In genomic region chr5:140005145-140005591, GRCh38 we compare ENCODE assay signal across 1 cellular context.
TF ChIP-seq lines count a peak whose summit lies in the region.

No MANE protein-coding gene starts in this region.

TF ChIP-seq in GM12878, 131 proteins besides CTCF, POLR2A, EP300 and RAD21 (continued from another document and continues in another):
- TF ChIP-seq MEF2B (IDR thresholded peaks at IDR 0.05; ENCODE audit: partially characterized antibody, poor library complexity, severe bottlenecking): peak; percentile 94
- TF ChIP-seq BACH1 (IDR thresholded peaks at IDR 0.05; ENCODE audit: borderline replicate concordance): peak; percentile 53; the same call in 1 of the 2 replicates
- 0 out of 2 replicates have a peak, but pooled peaks have one; percentile 37 for TF ChIP-seq TCF12 (IDR thresholded peaks at IDR 0.05; ENCODE audit: low read depth, low read length)
- TF ChIP-seq ZBED1 (IDR thresholded peaks at IDR 0.05; ENCODE audit: borderline replicate concordance): peak; percentile 88; the same call in 1 of the 2 replicates
- TF ChIP-seq NFIC (IDR thresholded peaks at IDR 0.05; ENCODE audit: low read depth, low read length): peak; percentile 81
- peak; percentile 31; the same call in 1 of the 2 replicates for TF ChIP-seq FOXM1 (IDR thresholded peaks at IDR 0.05; ENCODE audit: low read depth, low read length)
- TF ChIP-seq, protein P1, sequence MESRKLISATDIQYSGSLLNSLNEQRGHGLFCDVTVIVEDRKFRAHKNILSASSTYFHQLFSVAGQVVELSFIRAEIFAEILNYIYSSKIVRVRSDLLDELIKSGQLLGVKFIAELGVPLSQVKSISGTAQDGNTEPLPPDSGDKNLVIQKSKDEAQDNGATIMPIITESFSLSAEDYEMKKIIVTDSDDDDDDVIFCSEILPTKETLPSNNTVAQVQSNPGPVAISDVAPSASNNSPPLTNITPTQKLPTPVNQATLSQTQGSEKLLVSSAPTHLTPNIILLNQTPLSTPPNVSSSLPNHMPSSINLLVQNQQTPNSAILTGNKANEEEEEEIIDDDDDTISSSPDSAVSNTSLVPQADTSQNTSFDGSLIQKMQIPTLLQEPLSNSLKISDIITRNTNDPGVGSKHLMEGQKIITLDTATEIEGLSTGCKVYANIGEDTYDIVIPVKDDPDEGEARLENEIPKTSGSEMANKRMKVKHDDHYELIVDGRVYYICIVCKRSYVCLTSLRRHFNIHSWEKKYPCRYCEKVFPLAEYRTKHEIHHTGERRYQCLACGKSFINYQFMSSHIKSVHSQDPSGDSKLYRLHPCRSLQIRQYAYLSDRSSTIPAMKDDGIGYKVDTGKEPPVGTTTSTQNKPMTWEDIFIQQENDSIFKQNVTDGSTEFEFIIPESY (IDR thresholded peaks at IDR 0.05): no peak
- TF ChIP-seq SMC3 (IDR thresholded peaks at IDR 0.05; ENCODE audit: borderline replicate concordance, low read length): 0 out of 2 replicates have a peak, but pooled peaks have one; percentile 0
- peak; percentile 81 to 82 for TF ChIP-seq IKZF2 (IDR thresholded peaks at IDR 0.05)
- TF ChIP-seq CHD1 (IDR thresholded peaks at IDR 0.05; ENCODE audit: low read depth, low read length): no peak
- TF ChIP-seq, protein P2, sequence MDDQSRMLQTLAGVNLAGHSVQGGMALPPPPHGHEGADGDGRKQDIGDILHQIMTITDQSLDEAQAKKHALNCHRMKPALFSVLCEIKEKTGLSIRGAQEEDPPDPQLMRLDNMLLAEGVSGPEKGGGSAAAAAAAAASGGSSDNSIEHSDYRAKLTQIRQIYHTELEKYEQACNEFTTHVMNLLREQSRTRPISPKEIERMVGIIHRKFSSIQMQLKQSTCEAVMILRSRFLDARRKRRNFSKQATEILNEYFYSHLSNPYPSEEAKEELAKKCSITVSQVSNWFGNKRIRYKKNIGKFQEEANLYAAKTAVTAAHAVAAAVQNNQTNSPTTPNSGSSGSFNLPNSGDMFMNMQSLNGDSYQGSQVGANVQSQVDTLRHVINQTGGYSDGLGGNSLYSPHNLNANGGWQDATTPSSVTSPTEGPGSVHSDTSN (IDR thresholded peaks at IDR 0.05; ENCODE audit: insufficient replicate concordance, low read depth, low read length): peak; percentile 80
- TF ChIP-seq, protein P3, sequence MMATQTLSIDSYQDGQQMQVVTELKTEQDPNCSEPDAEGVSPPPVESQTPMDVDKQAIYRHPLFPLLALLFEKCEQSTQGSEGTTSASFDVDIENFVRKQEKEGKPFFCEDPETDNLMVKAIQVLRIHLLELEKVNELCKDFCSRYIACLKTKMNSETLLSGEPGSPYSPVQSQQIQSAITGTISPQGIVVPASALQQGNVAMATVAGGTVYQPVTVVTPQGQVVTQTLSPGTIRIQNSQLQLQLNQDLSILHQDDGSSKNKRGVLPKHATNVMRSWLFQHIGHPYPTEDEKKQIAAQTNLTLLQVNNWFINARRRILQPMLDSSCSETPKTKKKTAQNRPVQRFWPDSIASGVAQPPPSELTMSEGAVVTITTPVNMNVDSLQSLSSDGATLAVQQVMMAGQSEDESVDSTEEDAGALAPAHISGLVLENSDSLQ (IDR thresholded peaks at IDR 0.05): peak; percentile 80
- no peak for TF ChIP-seq SMARCA5 (IDR thresholded peaks at IDR 0.05)
- no peak for TF ChIP-seq E2F8 (IDR thresholded peaks at IDR 0.05; ENCODE audit: low read depth, partially characterized antibody)
- no peak for TF ChIP-seq SUPT20H (IDR thresholded peaks at IDR 0.05; ENCODE audit: borderline replicate concordance, control insufficient read depth, low read depth, low read length)
- peak; percentile 42; the same call in 1 of the 2 replicates for TF ChIP-seq RAD51 (IDR thresholded peaks at IDR 0.05)
- TF ChIP-seq EED (IDR thresholded peaks at IDR 0.05; ENCODE audit: low read depth): peak; percentile 71
- TF ChIP-seq POLR2AphosphoS5 (IDR thresholded peaks at IDR 0.05; ENCODE audit: low read length): peak; percentile 66
- TF ChIP-seq SPI1 (IDR thresholded peaks at IDR 0.05; ENCODE audit: borderline replicate concordance, insufficient read depth, low read depth, low read length): peak; percentile 80
- peak; percentile 63; the same call in 1 of the 2 replicates for TF ChIP-seq CHD2 (IDR thresholded peaks at IDR 0.05; ENCODE audit: borderline replicate concordance, low read depth, low read length)
- TF ChIP-seq ATF7 (IDR thresholded peaks at IDR 0.05; ENCODE audit: low read depth): peak; percentile 69; the same call in 1 of the 2 replicates
- no peak for TF ChIP-seq ZNF274 (IDR thresholded peaks at IDR 0.05; ENCODE audit: insufficient read depth, insufficient read length)
- peak; percentile 61; the same call in 1 of the 2 replicates for TF ChIP-seq PML (IDR thresholded peaks at IDR 0.05; ENCODE audit: low read length)
- TF ChIP-seq TBL1XR1 (IDR thresholded peaks at IDR 0.05; ENCODE audit: low read depth, low read length): peak; percentile 43; the same call in 1 of the 2 replicates
- TF ChIP-seq FOXK2 (IDR thresholded peaks at IDR 0.05): no peak
- TF ChIP-seq, protein P4, sequence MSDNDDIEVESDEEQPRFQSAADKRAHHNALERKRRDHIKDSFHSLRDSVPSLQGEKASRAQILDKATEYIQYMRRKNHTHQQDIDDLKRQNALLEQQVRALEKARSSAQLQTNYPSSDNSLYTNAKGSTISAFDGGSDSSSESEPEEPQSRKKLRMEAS (IDR thresholded peaks at IDR 0.05; ENCODE audit: low read depth, low read length): peak; percentile 61; the same call in 1 of the 2 replicates
- TF ChIP-seq, protein P5, sequence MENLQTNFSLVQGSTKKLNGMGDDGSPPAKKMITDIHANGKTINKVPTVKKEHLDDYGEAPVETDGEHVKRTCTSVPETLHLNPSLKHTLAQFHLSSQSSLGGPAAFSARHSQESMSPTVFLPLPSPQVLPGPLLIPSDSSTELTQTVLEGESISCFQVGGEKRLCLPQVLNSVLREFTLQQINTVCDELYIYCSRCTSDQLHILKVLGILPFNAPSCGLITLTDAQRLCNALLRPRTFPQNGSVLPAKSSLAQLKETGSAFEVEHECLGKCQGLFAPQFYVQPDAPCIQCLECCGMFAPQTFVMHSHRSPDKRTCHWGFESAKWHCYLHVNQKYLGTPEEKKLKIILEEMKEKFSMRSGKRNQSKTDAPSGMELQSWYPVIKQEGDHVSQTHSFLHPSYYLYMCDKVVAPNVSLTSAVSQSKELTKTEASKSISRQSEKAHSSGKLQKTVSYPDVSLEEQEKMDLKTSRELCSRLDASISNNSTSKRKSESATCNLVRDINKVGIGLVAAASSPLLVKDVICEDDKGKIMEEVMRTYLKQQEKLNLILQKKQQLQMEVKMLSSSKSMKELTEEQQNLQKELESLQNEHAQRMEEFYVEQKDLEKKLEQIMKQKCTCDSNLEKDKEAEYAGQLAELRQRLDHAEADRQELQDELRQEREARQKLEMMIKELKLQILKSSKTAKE (IDR thresholded peaks at IDR 0.05; ENCODE audit: low read depth, poor library complexity, severe bottlenecking): peak; percentile 89
- 0 out of 2 replicates have a peak, but pooled peaks have one; percentile 47 for TF ChIP-seq SIN3A (IDR thresholded peaks at IDR 0.05; ENCODE audit: low read depth, low read length)
- no peak for TF ChIP-seq HCFC1 (IDR thresholded peaks at IDR 0.05; ENCODE audit: low read length)
- TF ChIP-seq WRNIP1 (IDR thresholded peaks at IDR 0.05; ENCODE audit: borderline replicate concordance, low read depth, low read length): no peak
- peak; percentile 88; the same call in 1 of the 2 replicates for TF ChIP-seq NBN (IDR thresholded peaks at IDR 0.05)
- TF ChIP-seq, protein P6, sequence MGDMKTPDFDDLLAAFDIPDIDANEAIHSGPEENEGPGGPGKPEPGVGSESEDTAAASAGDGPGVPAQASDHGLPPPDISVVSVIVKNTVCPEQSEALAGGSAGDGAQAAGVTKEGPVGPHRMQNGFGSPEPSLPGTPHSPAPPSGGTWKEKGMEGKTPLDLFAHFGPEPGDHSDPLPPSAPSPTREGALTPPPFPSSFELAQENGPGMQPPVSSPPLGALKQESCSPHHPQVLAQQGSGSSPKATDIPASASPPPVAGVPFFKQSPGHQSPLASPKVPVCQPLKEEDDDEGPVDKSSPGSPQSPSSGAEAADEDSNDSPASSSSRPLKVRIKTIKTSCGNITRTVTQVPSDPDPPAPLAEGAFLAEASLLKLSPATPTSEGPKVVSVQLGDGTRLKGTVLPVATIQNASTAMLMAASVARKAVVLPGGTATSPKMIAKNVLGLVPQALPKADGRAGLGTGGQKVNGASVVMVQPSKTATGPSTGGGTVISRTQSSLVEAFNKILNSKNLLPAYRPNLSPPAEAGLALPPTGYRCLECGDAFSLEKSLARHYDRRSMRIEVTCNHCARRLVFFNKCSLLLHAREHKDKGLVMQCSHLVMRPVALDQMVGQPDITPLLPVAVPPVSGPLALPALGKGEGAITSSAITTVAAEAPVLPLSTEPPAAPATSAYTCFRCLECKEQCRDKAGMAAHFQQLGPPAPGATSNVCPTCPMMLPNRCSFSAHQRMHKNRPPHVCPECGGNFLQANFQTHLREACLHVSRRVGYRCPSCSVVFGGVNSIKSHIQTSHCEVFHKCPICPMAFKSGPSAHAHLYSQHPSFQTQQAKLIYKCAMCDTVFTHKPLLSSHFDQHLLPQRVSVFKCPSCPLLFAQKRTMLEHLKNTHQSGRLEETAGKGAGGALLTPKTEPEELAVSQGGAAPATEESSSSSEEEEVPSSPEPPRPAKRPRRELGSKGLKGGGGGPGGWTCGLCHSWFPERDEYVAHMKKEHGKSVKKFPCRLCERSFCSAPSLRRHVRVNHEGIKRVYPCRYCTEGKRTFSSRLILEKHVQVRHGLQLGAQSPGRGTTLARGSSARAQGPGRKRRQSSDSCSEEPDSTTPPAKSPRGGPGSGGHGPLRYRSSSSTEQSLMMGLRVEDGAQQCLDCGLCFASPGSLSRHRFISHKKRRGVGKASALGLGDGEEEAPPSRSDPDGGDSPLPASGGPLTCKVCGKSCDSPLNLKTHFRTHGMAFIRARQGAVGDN (IDR thresholded peaks at IDR 0.05): peak; percentile 45
- TF ChIP-seq IKZF1 (conservative IDR thresholded peaks at IDR 0.05): peak; percentile 72; the same call in 1 of the 2 replicates
- peak; percentile 61; the same call in 1 of the 2 replicates for TF ChIP-seq CBFB (IDR thresholded peaks at IDR 0.05; ENCODE audit: low read depth)
- TF ChIP-seq DPF2 (IDR thresholded peaks at IDR 0.05): peak; percentile 68; the same call in 1 of the 2 replicates
- peak; percentile 57; the same call in 1 of the 2 replicates for TF ChIP-seq MLLT1 (IDR thresholded peaks at IDR 0.05)
- 0 out of 2 replicates have a peak, but pooled peaks have one; percentile 13 for TF ChIP-seq STAT3 (IDR thresholded peaks at IDR 0.05; ENCODE audit: low read depth, low read length)
- TF ChIP-seq RUNX3 (IDR thresholded peaks at IDR 0.05; ENCODE audit: low read length): peak; percentile 89
- 0 out of 2 replicates have a peak, but pooled peaks have one; percentile 33 for TF ChIP-seq CBX5 (IDR thresholded peaks at IDR 0.05; ENCODE audit: low read depth)
- TF ChIP-seq CREM (IDR thresholded peaks at IDR 0.05; ENCODE audit: low read depth): peak; percentile 56; the same call in 1 of the 2 replicates
- peak; percentile 58 for TF ChIP-seq BCL11A (IDR thresholded peaks at IDR 0.05; ENCODE audit: low read depth, low read length)
- TF ChIP-seq YY1 (IDR thresholded peaks at IDR 0.05; ENCODE audit: low read depth, low read length): peak; percentile 44; the same call in 1 of the 2 replicates
- peak; percentile 80 for TF ChIP-seq MXI1 (IDR thresholded peaks at IDR 0.05; ENCODE audit: low read depth, low read length)
- peak; percentile 48 for TF ChIP-seq TAF1 (IDR thresholded peaks at IDR 0.05; ENCODE audit: borderline replicate concordance, low read depth, low read length)
- TF ChIP-seq ATF2 (IDR thresholded peaks at IDR 0.05; ENCODE audit: low read length): peak; percentile 78; the same call in 1 of the 2 replicates
- peak; percentile 88 for TF ChIP-seq MTA2 (IDR thresholded peaks at IDR 0.05; ENCODE audit: low read depth)
